Comparison of ENCODE assay signal across 9 cellular contexts in the genomic region with DNA sequence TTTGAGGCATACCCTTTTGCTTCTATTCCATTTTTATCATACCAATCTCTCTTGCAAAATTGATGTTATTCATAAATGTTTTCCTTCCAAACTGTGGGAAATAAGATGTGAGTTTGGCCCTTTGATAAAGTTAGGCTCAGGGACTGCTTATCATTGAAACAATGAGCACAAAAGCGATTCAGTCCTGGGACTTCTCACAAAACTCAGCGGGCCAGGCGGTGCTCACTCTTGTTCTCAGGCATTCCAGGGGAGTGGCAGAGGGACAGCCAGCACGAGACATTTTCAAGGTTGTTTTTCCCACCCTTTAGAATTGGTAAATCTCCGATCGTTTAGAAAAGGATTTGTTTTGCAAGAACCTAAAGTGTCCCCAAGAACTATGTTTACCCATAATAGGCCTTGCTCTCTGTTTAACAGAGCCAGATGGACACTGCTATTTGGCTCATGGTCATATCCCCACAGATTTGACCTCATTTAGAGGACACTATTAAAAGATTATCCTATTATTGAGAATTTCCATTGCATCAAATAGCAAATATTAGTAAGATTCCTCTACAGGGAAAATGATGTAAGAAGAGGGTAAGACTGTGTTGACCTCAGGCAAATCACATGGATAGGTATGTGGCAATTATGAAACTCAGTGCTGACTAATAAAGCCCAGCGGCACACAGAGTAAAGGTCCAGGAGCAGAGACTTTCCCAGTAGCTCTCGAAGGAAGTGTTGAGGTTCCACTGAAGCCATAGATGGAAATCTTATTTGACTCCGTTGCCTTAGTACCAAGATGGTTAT.
DNase-seq lines count a peak whose midpoint lies in the region; ATAC-seq and TF ChIP-seq lines count a peak whose summit lies in the region.
"Had no signal": no experiment of that assay in that cellular context is flagged by ENCODE, and none has a peak within 500 bp of the region (broad histone marks: within the 10 kb centered on the region; RNA-seq: fewer than 3 reads in every experiment).

No MANE protein-coding gene starts in this region.

- H3K36me3 ChIP-seq in PC-9 (ENCODE audit: low read depth), result no peaks in the 10 kb centered on the region
- H3K36me3 ChIP-seq in colonic mucosa, result no peaks in the 10 kb centered on the region

- H2AFZ ChIP-seq in PC-9, result no peak overlapping the region

- H3K9ac ChIP-seq in colonic mucosa (ENCODE audit: low read depth in 2 of 2, low read length in 2 of 2), result no peak overlapping the region

- BruUV-seq in PC-9 (replicated peaks; lab: Mats Ljungman, UMichigan), result TSS peak; percentile 30

- H3K4me1 Mint-ChIP-seq in osteocyte (ENCODE audit: unreplicated experiment) (peaks cover 47% of the 10 kb centered on the region), endothelial cell (ENCODE audit: unreplicated experiment) (peaks cover 8% of the 10 kb centered on the region)

- H3K27ac ChIP-seq in PC-9 (peak overlapping the region; percentile 98), colonic mucosa (no peak overlapping the region)

- H3K4me1 ChIP-seq in PC-9 (replicated peaks; ENCODE audit: insufficient read depth), result peaks cover 48% of the 10 kb centered on the region
- no peaks in the 10 kb centered on the region for H3K4me1 ChIP-seq in colonic mucosa

- H3K9me2 ChIP-seq in PC-9 (ENCODE audit: insufficient read depth), result no peaks in the 10 kb centered on the region

- H3K27ac Mint-ChIP-seq in osteocyte (ENCODE audit: unreplicated experiment) (peak overlapping the region; percentile 93), endothelial cell (ENCODE audit: unreplicated experiment) (no peak overlapping the region)

- 0 out of 2 replicates have a peak, but pooled peaks cover 7% of the 10 kb centered on the region for H3K79me2 ChIP-seq in PC-9 (ENCODE audit: low read depth)

- intact Hi-C loops in PC-9 (cut with micrococcal nuclease; ENCODE audit: unreplicated experiment), result no loop called here
- intact Hi-C loops in colonic mucosa (cut with DNase I), result no loop called here

- H3K9me3 Mint-ChIP-seq in osteocyte (ENCODE audit: unreplicated experiment) (peaks cover 4% of the 10 kb centered on the region), endothelial cell (ENCODE audit: unreplicated experiment) (no peaks in the 10 kb centered on the region)

- no peaks in the 10 kb centered on the region for H4K20me1 ChIP-seq in PC-9 (ENCODE audit: insufficient read depth)

- H3K4me2 ChIP-seq in PC-9, result peak overlapping the region; percentile 39

- H3K27me3 Mint-ChIP-seq in osteocyte (ENCODE audit: unreplicated experiment) (no peaks in the 10 kb centered on the region), endothelial cell (ENCODE audit: unreplicated experiment) (peaks cover 2% of the 10 kb centered on the region)

- H3K27me3 ChIP-seq in PC-9 (ENCODE audit: insufficient read depth, low read depth), result no peaks in the 10 kb centered on the region
- H3K27me3 ChIP-seq in colonic mucosa, result no peaks in the 10 kb centered on the region

- CTCF ChIA-PET in PC-9 (lab: Charles Lee), result no interaction called here

- peak; percentile 19 for DNase-seq in ELF-1 (ENCODE audit: low read depth, low spot score)
- peak; percentile 29 to 97 for DNase-seq in PC-9
- peak; percentile 60 for DNase-seq in epithelial cell of proximal tubule (ENCODE audit: low read depth)
- no peak for DNase-seq in osteocyte (ENCODE audit: extremely low spot score, unreplicated experiment)
- no peak for DNase-seq in endothelial cell (ENCODE audit: low spot score)
- DNase-seq in colonic mucosa, result no peak
- DNase-seq: SHP77 had no signal

- H3K9me3 ChIP-seq in PC-9 (ENCODE audit: insufficient read depth, low read depth) (no peaks in the 10 kb centered on the region), colonic mucosa (no peaks in the 10 kb centered on the region)

- POLR2A ChIA-PET in PC-9 (lab: Charles Lee; ENCODE audit: unreplicated experiment), result interaction anchor here (0.6 to 0.7 kb wide), 2 partner anchors 13 to 14 kb away, joined by 5 to 6 read pairs; no protein-coding TSS in a partner anchor

- H3K4me3 ChIP-seq in PC-9 (no peak overlapping the region), epithelial cell of proximal tubule (ENCODE audit: low read depth, low read length) (no peak overlapping the region), colonic mucosa (no peak overlapping the region)

- ATAC-seq in GM18867 (IDR thresholded peaks at IDR 0.05; ENCODE audit: unreplicated experiment), result no peak
- ATAC-seq in HG03565 (IDR thresholded peaks at IDR 0.05; ENCODE audit: unreplicated experiment), result no peak

- peaks cover 55% of the 10 kb centered on the region for H3F3A ChIP-seq in PC-9 (ENCODE audit: insufficient read depth, low read depth)

- TF ChIP-seq CTCF in PC-9 (conservative IDR thresholded peaks at IDR 0.05) (no peak), epithelial cell of proximal tubule (conservative IDR thresholded peaks at IDR 0.05; ENCODE audit: low read depth, low read length) (no peak), osteocyte (IDR thresholded peaks at IDR 0.05) (no peak), endothelial cell (IDR thresholded peaks at IDR 0.05; ENCODE audit: unreplicated experiment) (no peak), colonic mucosa (IDR thresholded peaks at IDR 0.05) (no peak)

- peak overlapping the region; percentile 47 for H3K4me3 Mint-ChIP-seq in osteocyte (ENCODE audit: unreplicated experiment)
- H3K4me3 Mint-ChIP-seq in endothelial cell (ENCODE audit: unreplicated experiment), result no peak overlapping the region

- H3K36me3 Mint-ChIP-seq in osteocyte (ENCODE audit: unreplicated experiment) (peaks cover 12% of the 10 kb centered on the region), endothelial cell (ENCODE audit: low read depth, unreplicated experiment) (no peaks in the 10 kb centered on the region)

Comparison
In these comparisons a context has a peak if more than half of its experiments do, and no peak if none do; other contexts are left out.
1. DNase-seq: peak in ELF-1 (single experiment), PC-9 (2 of 2) and epithelial cell of proximal tubule (single experiment); none in osteocyte (single experiment), endothelial cell (single experiment) and colonic mucosa (single experiment).